1 cellular context compared by ENCODE assay signal in genomic region chr14:45134051-45134958, GRCh38.
TF ChIP-seq lines count a peak whose summit lies in the region.

Gene FKBP3, minus strand, starts transcription at chr14:45134481. Its CDS starts 25 bp downstream, at chr14:45134456.

TF ChIP-seq in K562, 482 proteins besides CTCF, POLR2A, EP300 and RAD21 (continued from another document and continues in another):
- TF ChIP-seq, protein P1, sequence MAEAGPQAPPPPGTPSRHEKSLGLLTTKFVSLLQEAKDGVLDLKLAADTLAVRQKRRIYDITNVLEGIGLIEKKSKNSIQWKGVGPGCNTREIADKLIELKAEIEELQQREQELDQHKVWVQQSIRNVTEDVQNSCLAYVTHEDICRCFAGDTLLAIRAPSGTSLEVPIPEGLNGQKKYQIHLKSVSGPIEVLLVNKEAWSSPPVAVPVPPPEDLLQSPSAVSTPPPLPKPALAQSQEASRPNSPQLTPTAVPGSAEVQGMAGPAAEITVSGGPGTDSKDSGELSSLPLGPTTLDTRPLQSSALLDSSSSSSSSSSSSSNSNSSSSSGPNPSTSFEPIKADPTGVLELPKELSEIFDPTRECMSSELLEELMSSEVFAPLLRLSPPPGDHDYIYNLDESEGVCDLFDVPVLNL (CRISPR knock-in tag; IDR thresholded peaks at IDR 0.05; ENCODE audit: low read depth), result no peak
- TF ChIP-seq BRF1 (IDR thresholded peaks at IDR 0.05; ENCODE audit: borderline replicate concordance, extremely low read depth, insufficient read length) (no peak), ZNF311 (CRISPR knock-in tag; IDR thresholded peaks at IDR 0.05) (no peak), MED1 (CRISPR knock-in tag; IDR thresholded peaks at IDR 0.05; ENCODE audit: borderline replicate concordance) (no peak), POLR2H (tag; IDR thresholded peaks at IDR 0.05; ENCODE audit: low read depth) (peak; percentile 45; the same call in 1 of the 2 replicates), POU5F1 (IDR thresholded peaks at IDR 0.05; ENCODE audit: borderline replicate concordance, low read depth, low read length, partially characterized antibody) (no peak), CHD2 (IDR thresholded peaks at IDR 0.05; ENCODE audit: low read depth, low read length) (peak; percentile 44; the same call in 1 of the 2 replicates), ZNF668 (CRISPR knock-in tag; IDR thresholded peaks at IDR 0.05) (no peak), HIVEP1 (CRISPR knock-in tag; IDR thresholded peaks at IDR 0.05) (no peak), ZNF830 (CRISPR knock-in tag; IDR thresholded peaks at IDR 0.05) (no peak), RFX5 (IDR thresholded peaks at IDR 0.05; ENCODE audit: low read depth, low read length) (no peak), ELF4 (CRISPR knock-in tag; IDR thresholded peaks at IDR 0.05) (no peak), TEAD1 (CRISPR knock-in tag; IDR thresholded peaks at IDR 0.05) (peak; percentile 39 to 73; a peak in 2 of 4 replicates), XRCC5 (IDR thresholded peaks at IDR 0.05; ENCODE audit: low read depth, low read length) (0 out of 2 replicates have a peak, but pooled peaks have one; percentile 24), FIP1L1 (IDR thresholded peaks at IDR 0.05; ENCODE audit: low read depth, low read length, poor library complexity, severe bottlenecking) (peak; percentile 73), JUND (IDR thresholded peaks at IDR 0.05; ENCODE audit: borderline replicate concordance, low read depth, low read length) (peak; percentile 80), JUND (tag; IDR thresholded peaks at IDR 0.05; ENCODE audit: borderline replicate concordance, low read depth, low read length) (no peak; the same call in 2 of the 3 replicates), TGIF2 (CRISPR knock-in tag; IDR thresholded peaks at IDR 0.05) (no peak), ZNF785 (CRISPR knock-in tag; IDR thresholded peaks at IDR 0.05) (no peak), BCOR (IDR thresholded peaks at IDR 0.05) (no peak), ZNF263 (CRISPR knock-in tag; IDR thresholded peaks at IDR 0.05; ENCODE audit: borderline replicate concordance) (no peak), SMAD2 (IDR thresholded peaks at IDR 0.05; ENCODE audit: low read depth, low read length) (no peak), TEAD4 (IDR thresholded peaks at IDR 0.05; ENCODE audit: low read length) (no peak), TEAD4 (CRISPR knock-in tag; IDR thresholded peaks at IDR 0.05; ENCODE audit: borderline replicate concordance) (no peak), ZNF174 (CRISPR knock-in tag; IDR thresholded peaks at IDR 0.05) (no peak), LCOR (CRISPR knock-in tag; IDR thresholded peaks at IDR 0.05) (no peak), BRCA1 (IDR thresholded peaks at IDR 0.05) (no peak), BRCA1 (CRISPR knock-in tag; IDR thresholded peaks at IDR 0.05) (no peak), SMAD1 (IDR thresholded peaks at IDR 0.05; ENCODE audit: low read depth, low read length, partially characterized antibody) (no peak), ARID4B (CRISPR knock-in tag; IDR thresholded peaks at IDR 0.05) (0 out of 2 replicates have a peak, but pooled peaks have one; percentile 49), TAF9B (IDR thresholded peaks at IDR 0.05; ENCODE audit: partially characterized antibody) (peak; percentile 64), FOXA1 (IDR thresholded peaks at IDR 0.05; ENCODE audit: borderline replicate concordance) (no peak), ZNF121 (CRISPR knock-in tag; conservative IDR thresholded peaks at IDR 0.05) (no peak), SRSF3 (IDR thresholded peaks at IDR 0.05; ENCODE audit: insufficient read depth, low read length) (no peak), FOXK1 (CRISPR knock-in tag; IDR thresholded peaks at IDR 0.05; ENCODE audit: borderline replicate concordance) (no peak), FOXJ2 (tag; IDR thresholded peaks at IDR 0.05) (no peak), FOXM1 (IDR thresholded peaks at IDR 0.05; ENCODE audit: low read depth) (peak; percentile 82), FOXM1 (CRISPR knock-in tag; IDR thresholded peaks at IDR 0.05; ENCODE audit: low read depth) (0 out of 2 replicates have a peak, but pooled peaks have one; percentile 35), U2AF1 (optimal IDR thresholded peaks at IDR 0.05; ENCODE audit: low read depth, low read length) (peak; percentile 26), ZNF436 (CRISPR knock-in tag; IDR thresholded peaks at IDR 0.05) (no peak), CTBP1 (IDR thresholded peaks at IDR 0.05; ENCODE audit: borderline replicate concordance) (0 out of 2 replicates have a peak, but pooled peaks have one; percentile 56), SMC3 (conservative IDR thresholded peaks at IDR 0.05; ENCODE audit: insufficient read depth, low read depth, low read length) (no peak), THAP7 (CRISPR knock-in tag; IDR thresholded peaks at IDR 0.05) (no peak), IRF9 (tag; IDR thresholded peaks at IDR 0.05) (no peak), ZNF717 (CRISPR knock-in tag; IDR thresholded peaks at IDR 0.05) (no peak), ELK3 (CRISPR knock-in tag; IDR thresholded peaks at IDR 0.05) (no peak), ZBTB8A (IDR thresholded peaks at IDR 0.05; ENCODE audit: partially characterized antibody) (no peak), NCOA1 (IDR thresholded peaks at IDR 0.05; ENCODE audit: low read depth) (no peak), ZNF316 (IDR thresholded peaks at IDR 0.05) (no peak), NR2C2 (CRISPR knock-in tag; IDR thresholded peaks at IDR 0.05) (no peak), NR2C2 (tag; IDR thresholded peaks at IDR 0.05) (peak; percentile 89), ZNF644 (tag; IDR thresholded peaks at IDR 0.05; ENCODE audit: low read depth) (no peak), ZKSCAN1 (IDR thresholded peaks at IDR 0.05; ENCODE audit: low read depth, low read length) (no peak), NRF1 (conservative IDR thresholded peaks at IDR 0.05 in 1 of 2, IDR thresholded peaks at IDR 0.05 in 1 of 2) (peak; percentile 65 to 72), POLR2AphosphoS5 (IDR thresholded peaks at IDR 0.05; ENCODE audit: control insufficient read depth, insufficient read depth, low read depth, low read length) (peak; percentile 61; the same call in 1 of the 2 replicates), CSDE1 (IDR thresholded peaks at IDR 0.05) (0 out of 4 replicates have a peak, but pooled peaks of 1 of the 2 experiments have one; percentile 44), POLR3A (IDR thresholded peaks at IDR 0.05; ENCODE audit: borderline replicate concordance, extremely low read depth, insufficient read depth, insufficient read length) (no peak), KHSRP (IDR thresholded peaks at IDR 0.05) (no peak), MBD2 (IDR thresholded peaks at IDR 0.05; ENCODE audit: borderline replicate concordance, low read depth) (peak; percentile 93), NFYB (IDR thresholded peaks at IDR 0.05; ENCODE audit: extremely low read depth, insufficient read length) (peak; percentile 77), RHOXF2B (CRISPR knock-in tag; conservative IDR thresholded peaks at IDR 0.05) (no peak), NCOA4 (IDR thresholded peaks at IDR 0.05; ENCODE audit: partially characterized antibody) (no peak), MTA1 (IDR thresholded peaks at IDR 0.05; ENCODE audit: borderline replicate concordance) (no peak), ZFP1 (CRISPR knock-in tag; IDR thresholded peaks at IDR 0.05) (no peak), EHMT2 (IDR thresholded peaks at IDR 0.05) (no peak), TCF7 (IDR thresholded peaks at IDR 0.05; ENCODE audit: borderline replicate concordance) (peak; percentile 38; the same call in 1 of the 2 replicates)
- TF ChIP-seq, protein P2, sequence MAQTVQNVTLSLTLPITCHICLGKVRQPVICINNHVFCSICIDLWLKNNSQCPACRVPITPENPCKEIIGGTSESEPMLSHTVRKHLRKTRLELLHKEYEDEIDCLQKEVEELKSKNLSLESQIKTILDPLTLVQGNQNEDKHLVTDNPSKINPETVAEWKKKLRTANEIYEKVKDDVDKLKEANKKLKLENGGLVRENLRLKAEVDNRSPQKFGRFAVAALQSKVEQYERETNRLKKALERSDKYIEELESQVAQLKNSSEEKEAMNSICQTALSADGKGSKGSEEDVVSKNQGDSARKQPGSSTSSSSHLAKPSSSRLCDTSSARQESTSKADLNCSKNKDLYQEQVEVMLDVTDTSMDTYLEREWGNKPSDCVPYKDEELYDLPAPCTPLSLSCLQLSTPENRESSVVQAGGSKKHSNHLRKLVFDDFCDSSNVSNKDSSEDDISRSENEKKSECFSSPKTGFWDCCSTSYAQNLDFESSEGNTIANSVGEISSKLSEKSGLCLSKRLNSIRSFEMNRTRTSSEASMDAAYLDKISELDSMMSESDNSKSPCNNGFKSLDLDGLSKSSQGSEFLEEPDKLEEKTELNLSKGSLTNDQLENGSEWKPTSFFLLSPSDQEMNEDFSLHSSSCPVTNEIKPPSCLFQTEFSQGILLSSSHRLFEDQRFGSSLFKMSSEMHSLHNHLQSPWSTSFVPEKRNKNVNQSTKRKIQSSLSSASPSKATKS (CRISPR knock-in tag; IDR thresholded peaks at IDR 0.05), result no peak
- TF ChIP-seq, protein P3, sequence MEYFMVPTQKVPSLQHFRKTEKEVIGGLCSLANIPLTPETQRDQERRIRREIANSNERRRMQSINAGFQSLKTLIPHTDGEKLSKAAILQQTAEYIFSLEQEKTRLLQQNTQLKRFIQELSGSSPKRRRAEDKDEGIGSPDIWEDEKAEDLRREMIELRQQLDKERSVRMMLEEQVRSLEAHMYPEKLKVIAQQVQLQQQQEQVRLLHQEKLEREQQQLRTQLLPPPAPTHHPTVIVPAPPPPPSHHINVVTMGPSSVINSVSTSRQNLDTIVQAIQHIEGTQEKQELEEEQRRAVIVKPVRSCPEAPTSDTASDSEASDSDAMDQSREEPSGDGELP (CRISPR knock-in tag; IDR thresholded peaks at IDR 0.05; ENCODE audit: borderline replicate concordance), result peak; percentile 63; the same call in 1 of the 2 replicates
- TF ChIP-seq, protein P4, sequence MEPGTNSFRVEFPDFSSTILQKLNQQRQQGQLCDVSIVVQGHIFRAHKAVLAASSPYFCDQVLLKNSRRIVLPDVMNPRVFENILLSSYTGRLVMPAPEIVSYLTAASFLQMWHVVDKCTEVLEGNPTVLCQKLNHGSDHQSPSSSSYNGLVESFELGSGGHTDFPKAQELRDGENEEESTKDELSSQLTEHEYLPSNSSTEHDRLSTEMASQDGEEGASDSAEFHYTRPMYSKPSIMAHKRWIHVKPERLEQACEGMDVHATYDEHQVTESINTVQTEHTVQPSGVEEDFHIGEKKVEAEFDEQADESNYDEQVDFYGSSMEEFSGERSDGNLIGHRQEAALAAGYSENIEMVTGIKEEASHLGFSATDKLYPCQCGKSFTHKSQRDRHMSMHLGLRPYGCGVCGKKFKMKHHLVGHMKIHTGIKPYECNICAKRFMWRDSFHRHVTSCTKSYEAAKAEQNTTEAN (CRISPR knock-in tag; IDR thresholded peaks at IDR 0.05), result no peak
